Comparison of ENCODE assay signal across 8 cellular contexts in the genomic region with DNA sequence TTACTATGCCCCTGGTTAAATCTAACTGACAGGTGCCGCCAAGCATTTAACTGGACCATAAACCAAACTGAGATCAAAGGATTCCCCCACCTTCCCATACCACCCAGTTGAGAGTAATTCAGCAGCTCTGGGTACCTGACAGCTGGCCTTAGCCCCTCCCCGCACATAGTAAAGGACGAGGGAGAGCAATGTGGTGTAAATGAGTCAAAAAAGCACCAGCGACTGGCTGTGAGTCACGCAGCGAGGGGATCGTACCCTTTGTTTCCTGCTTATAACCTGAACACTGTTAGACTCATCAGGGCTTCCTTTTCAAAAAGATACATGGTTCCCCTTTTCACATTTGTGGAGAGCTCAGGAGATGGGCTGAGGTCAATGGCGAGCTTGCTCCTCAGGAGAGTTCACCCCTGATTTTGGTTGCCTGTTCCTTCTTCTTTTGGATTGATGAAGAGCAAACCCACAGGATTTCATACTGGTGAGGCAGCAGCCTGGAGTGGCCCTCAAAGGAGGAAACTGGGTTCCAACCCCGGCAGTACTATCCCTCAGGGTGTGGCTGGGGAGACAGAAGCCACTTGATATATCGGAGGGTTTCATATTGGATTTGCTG.
DNase-seq lines count a peak whose midpoint lies in the region; ATAC-seq, FAIRE-seq and TF ChIP-seq lines count a peak whose summit lies in the region.

No MANE protein-coding gene starts in this region.

- SMC1A ChIA-PET in GM12878 (lab: Charles Lee; ENCODE audit: uncharacterized antibody, unreplicated experiment), result interaction anchor here (1.0 to 6.5 kb wide), 16 partner anchors 8 to 183 kb away, joined by 3 to 90 read pairs (median 6); no protein-coding TSS in a partner anchor

- under 1% methylated on average over 10 of the region's 10 CpGs for WGBS in GM12878 (ENCODE audit: insufficient coverage, insufficient replicate concordance, low lambda C conversion rate, missing lambda C conversion rate)
- 61% methylated on average over 10 of the region's 10 CpGs for WGBS in prostate gland

- no peaks in the 10 kb centered on the region for H4K20me1 ChIP-seq in GM12878 (ENCODE audit: control insufficient read depth, insufficient read depth)

- H3K79me2 ChIP-seq in GM12878 (ENCODE audit: control insufficient read depth, insufficient read depth, low read length), result peaks cover 67% of the 10 kb centered on the region

- TF ChIP-seq RAD21 in GM12878 (IDR thresholded peaks at IDR 0.05; ENCODE audit: insufficient read depth, low read depth, low read length), result peak; percentile 5; the same call in 1 of the 2 replicates

- CTCF ChIA-PET in GM12878 (lab: Yijun Ruan, JAX), result interaction anchor here (0.8 to 5.2 kb wide), 13 partner anchors 7 to 183 kb away, joined by 3 to 34 read pairs (median 5); no protein-coding TSS in a partner anchor

- H3K9me3 ChIP-seq in GM12878 (replicated peaks; ENCODE audit: control insufficient read depth, insufficient read depth, low read length), result peaks cover 8% of the 10 kb centered on the region; the same call in 2 of the 3 replicates
- H3K9me3 ChIP-seq in prostate gland, result no peaks in the 10 kb centered on the region

- H3K27ac ChIP-seq in GM12878 (ENCODE audit: control insufficient read depth, insufficient read depth) (peak overlapping the region; percentile 93), prostate gland (no peak overlapping the region)

- peak overlapping the region; percentile 79 for H3K9ac ChIP-seq in GM12878 (ENCODE audit: control insufficient read depth, insufficient read depth, low read length)

- ATAC-seq in GM19035 (IDR thresholded peaks at IDR 0.05; ENCODE audit: unreplicated experiment), result peak; percentile 58
- ATAC-seq in HG03045 (IDR thresholded peaks at IDR 0.05; ENCODE audit: unreplicated experiment), result peak; percentile 61
- peak; percentile 81 for ATAC-seq in SK-N-SH treated with all-trans-retinoic acid at 6 μM for 48 hours
- peak; percentile 66 for ATAC-seq in GM12878

- TF ChIP-seq EP300 in GM12878 (IDR thresholded peaks at IDR 0.05; ENCODE audit: borderline replicate concordance in 1 of 2, control insufficient read depth in 1 of 2, low read depth in 2 of 2, low read length in 2 of 2), result peak; percentile 89 to 98

- H3K4me1 ChIP-seq in GM12878 (ENCODE audit: control insufficient read depth, insufficient read depth, low read length), result peaks cover 59% of the 10 kb centered on the region
- H3K4me1 ChIP-seq in prostate gland (replicated peaks), result no peaks in the 10 kb centered on the region

- no peak for TF ChIP-seq CTCF in GM12878 (IDR thresholded peaks at IDR 0.05 in 2 of 3, conservative IDR thresholded peaks at IDR 0.05 in 1 of 3; ENCODE audit: control insufficient read depth in 2 of 3, extremely low read depth in 1 of 3, insufficient read depth in 1 of 3, low read depth in 3 of 3, low read length in 3 of 3)
- no peak for TF ChIP-seq CTCF in prostate gland (IDR thresholded peaks at IDR 0.05)

- H3K4me3 ChIP-seq in GM12878, result peak overlapping the region; percentile 51
- no peak overlapping the region for H3K4me3 ChIP-seq in prostate gland

- H3K27me3 ChIP-seq in GM12878 (replicated peaks in 1 of 2; ENCODE audit: control insufficient read depth in 2 of 2, insufficient read depth in 2 of 2, low read length in 1 of 2) (no peaks in the 10 kb centered on the region), prostate gland (replicated peaks; ENCODE audit: insufficient read depth) (no peaks in the 10 kb centered on the region)

- peak; percentile 39; the same call in 1 of the 2 replicates for TF ChIP-seq POLR2A in GM12878 (IDR thresholded peaks at IDR 0.05; ENCODE audit: low read depth, low read length)
- TF ChIP-seq POLR2A in prostate gland (IDR thresholded peaks at IDR 0.05), result no peak

- H3K36me3 ChIP-seq in GM12878 (ENCODE audit: control insufficient read depth in 2 of 2, insufficient read depth in 2 of 2, low read length in 1 of 2) (peaks cover 14 to 16% of the 10 kb centered on the region in 2 experiments), prostate gland (no peaks in the 10 kb centered on the region)

- RAD21 ChIA-PET in GM12878 (lab: Charles Lee; ENCODE audit: unreplicated experiment), result interaction anchor here (0.8 to 6.7 kb wide), 16 partner anchors 8 to 74 kb away, joined by 3 to 93 read pairs (median 4); no protein-coding TSS in a partner anchor

- POLR2A ChIA-PET in GM12878 (lab: Charles Lee), result interaction anchor here (0.6 to 4.9 kb wide), 11 partner anchors 10 to 282 kb away, joined by 3 to 39 read pairs (median 5); a partner anchor contains a TSS

- intact Hi-C loops in GM12878 (cut with micrococcal nuclease; ENCODE audit: unreplicated experiment) (loop anchor here (1.0 kb wide), 2 partner anchors 50 to 54 kb away; no protein-coding TSS in a partner anchor), prostate gland (cut with DNase I) (no loop called here)

- H3K4me2 ChIP-seq in GM12878 (ENCODE audit: control insufficient read depth, insufficient read depth), result peak overlapping the region; percentile 69

- FAIRE-seq in GM12878 (lab: Jason Lieb, UNC), result peak; percentile 57

- BruUV-seq in GM12878 (replicated peaks; lab: Mats Ljungman, UMichigan), result no TSS peak

- in situ Hi-C loops in GM12878 (cut with MboI), result no loop called here

- DNase-seq in GM12878 (ENCODE audit: low read depth, low spot score) (peak; percentile 94), COR-L47 (lab: John Stamatoyannopoulos, UW) (no peak), prostate gland (ENCODE audit: low spot score) (no peak), cerebellum (ENCODE audit: low spot score) (no peak)
- peak; percentile 34 to 75 (median 53) for DNase-seq in stimulated activated CD4-positive, alpha-beta T cell treated with anti-CD3 and anti-CD28 coated beads, Interleukin-1b, Interleukin-23, amount 100 ng/mL, for 24 hours (ENCODE audit: low read depth in 4 of 4, low spot score in 1 of 4)

- no peak overlapping the region for H2AFZ ChIP-seq in GM12878 (ENCODE audit: control insufficient read depth, low read depth, low read length)

TF ChIP-seq in SK-N-SH treated with all-trans-retinoic acid at 6 μM for 48 hours, 23 proteins besides CTCF, POLR2A, EP300 and RAD21 (continues in another document):
- TF ChIP-seq, protein P1, sequence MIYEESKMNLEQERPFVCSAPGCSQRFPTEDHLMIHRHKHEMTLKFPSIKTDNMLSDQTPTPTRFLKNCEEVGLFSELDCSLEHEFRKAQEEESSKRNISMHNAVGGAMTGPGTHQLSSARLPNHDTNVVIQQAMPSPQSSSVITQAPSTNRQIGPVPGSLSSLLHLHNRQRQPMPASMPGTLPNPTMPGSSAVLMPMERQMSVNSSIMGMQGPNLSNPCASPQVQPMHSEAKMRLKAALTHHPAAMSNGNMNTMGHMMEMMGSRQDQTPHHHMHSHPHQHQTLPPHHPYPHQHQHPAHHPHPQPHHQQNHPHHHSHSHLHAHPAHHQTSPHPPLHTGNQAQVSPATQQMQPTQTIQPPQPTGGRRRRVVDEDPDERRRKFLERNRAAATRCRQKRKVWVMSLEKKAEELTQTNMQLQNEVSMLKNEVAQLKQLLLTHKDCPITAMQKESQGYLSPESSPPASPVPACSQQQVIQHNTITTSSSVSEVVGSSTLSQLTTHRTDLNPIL (CRISPR knock-in tag; IDR thresholded peaks at IDR 0.05; ENCODE audit: low read depth), result no peak
- TF ChIP-seq, protein P2, sequence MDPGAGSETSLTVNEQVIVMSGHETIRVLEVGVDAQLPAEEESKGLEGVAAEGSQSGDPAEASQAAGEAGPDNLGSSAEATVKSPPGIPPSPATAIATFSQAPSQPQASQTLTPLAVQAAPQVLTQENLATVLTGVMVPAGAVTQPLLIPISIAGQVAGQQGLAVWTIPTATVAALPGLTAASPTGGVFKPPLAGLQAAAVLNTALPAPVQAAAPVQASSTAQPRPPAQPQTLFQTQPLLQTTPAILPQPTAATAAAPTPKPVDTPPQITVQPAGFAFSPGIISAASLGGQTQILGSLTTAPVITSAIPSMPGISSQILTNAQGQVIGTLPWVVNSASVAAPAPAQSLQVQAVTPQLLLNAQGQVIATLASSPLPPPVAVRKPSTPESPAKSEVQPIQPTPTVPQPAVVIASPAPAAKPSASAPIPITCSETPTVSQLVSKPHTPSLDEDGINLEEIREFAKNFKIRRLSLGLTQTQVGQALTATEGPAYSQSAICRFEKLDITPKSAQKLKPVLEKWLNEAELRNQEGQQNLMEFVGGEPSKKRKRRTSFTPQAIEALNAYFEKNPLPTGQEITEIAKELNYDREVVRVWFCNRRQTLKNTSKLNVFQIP (CRISPR knock-in tag; IDR thresholded peaks at IDR 0.05; ENCODE audit: borderline replicate concordance, low read depth), result no peak
- TF ChIP-seq ZFP30 (CRISPR knock-in tag; IDR thresholded peaks at IDR 0.05) (no peak), ZNF70 (CRISPR knock-in tag; IDR thresholded peaks at IDR 0.05) (no peak)

TF ChIP-seq in GM12878, 131 proteins besides CTCF, POLR2A, EP300 and RAD21 (continues in another document):
- TF ChIP-seq CBFB (IDR thresholded peaks at IDR 0.05; ENCODE audit: low read depth) (peak; percentile 75; the same call in 1 of the 2 replicates), SMC3 (IDR thresholded peaks at IDR 0.05; ENCODE audit: borderline replicate concordance, low read length) (no peak), MYC (IDR thresholded peaks at IDR 0.05; ENCODE audit: insufficient read depth, insufficient read length, insufficient replicate concordance, low read length, severe bottlenecking) (no peak), TBL1XR1 (IDR thresholded peaks at IDR 0.05; ENCODE audit: low read depth, low read length) (no peak; the same call in 1 of the 2 replicates), SRF (IDR thresholded peaks at IDR 0.05; ENCODE audit: low read depth in 2 of 2, low read length in 2 of 2) (peak in 1 of 2 experiments; percentile 66; a peak in 2 of 4 replicates), YBX1 (IDR thresholded peaks at IDR 0.05) (no peak), HDAC2 (IDR thresholded peaks at IDR 0.05) (no peak), LARP7 (IDR thresholded peaks at IDR 0.05) (no peak), HCFC1 (IDR thresholded peaks at IDR 0.05; ENCODE audit: low read length) (no peak)
- TF ChIP-seq, protein P3, sequence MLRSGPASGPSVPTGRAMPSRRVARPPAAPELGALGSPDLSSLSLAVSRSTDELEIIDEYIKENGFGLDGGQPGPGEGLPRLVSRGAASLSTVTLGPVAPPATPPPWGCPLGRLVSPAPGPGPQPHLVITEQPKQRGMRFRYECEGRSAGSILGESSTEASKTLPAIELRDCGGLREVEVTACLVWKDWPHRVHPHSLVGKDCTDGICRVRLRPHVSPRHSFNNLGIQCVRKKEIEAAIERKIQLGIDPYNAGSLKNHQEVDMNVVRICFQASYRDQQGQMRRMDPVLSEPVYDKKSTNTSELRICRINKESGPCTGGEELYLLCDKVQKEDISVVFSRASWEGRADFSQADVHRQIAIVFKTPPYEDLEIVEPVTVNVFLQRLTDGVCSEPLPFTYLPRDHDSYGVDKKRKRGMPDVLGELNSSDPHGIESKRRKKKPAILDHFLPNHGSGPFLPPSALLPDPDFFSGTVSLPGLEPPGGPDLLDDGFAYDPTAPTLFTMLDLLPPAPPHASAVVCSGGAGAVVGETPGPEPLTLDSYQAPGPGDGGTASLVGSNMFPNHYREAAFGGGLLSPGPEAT (IDR thresholded peaks at IDR 0.05; ENCODE audit: low read depth), result peak; percentile 87; the same call in 1 of the 2 replicates

Comparison
In these comparisons a context has a peak if more than half of its experiments do, and no peak if none do; other contexts are left out.
1. DNase-seq: peak in GM12878 (single experiment) and stimulated activated CD4-positive, alpha-beta T cell treated with anti-CD3 and anti-CD28 coated beads, Interleukin-1b, Interleukin-23, amount 100 ng/mL, for 24 hours (4 of 4); none in COR-L47 (single experiment), prostate gland (single experiment) and cerebellum (single experiment).
2. Peak in every context shown above with its lines, with median percentiles within 50 percentile points of each other: ATAC-seq.